Comparison of ENCODE assay signal across 15 cellular contexts in the genomic region with DNA sequence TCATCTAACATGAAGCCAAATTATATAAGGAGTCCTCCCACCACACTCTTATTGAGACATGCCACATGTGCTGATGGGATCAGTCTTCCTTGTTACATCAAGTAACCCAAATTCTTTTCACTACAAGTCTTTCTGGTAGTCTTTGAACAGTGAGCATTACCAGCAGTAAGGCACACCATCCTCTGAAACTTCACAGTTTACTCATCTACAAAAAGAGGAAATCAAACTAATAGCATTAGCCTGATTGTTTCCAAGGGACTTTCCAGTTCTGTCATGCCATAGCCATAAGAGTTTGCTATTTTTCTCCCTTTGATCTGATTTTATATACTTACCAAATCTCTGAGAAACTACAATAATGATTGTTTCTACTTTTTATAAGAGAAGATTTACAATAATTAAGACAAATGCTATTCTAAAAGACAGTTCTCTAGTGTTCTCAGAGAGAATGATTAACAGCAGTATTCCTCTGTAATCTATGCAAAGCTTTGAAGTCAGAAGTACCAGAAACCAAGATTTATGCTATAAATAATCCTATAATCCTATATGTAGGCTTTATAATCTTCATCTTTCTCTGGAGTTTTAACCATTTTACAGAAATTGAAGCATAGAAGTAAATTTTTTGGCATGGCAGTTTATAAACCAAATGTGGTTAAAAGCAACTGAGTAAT.
A peak's percentile ranks its signal among the peaks of the same experiment; 100 is the strongest.
DNase-seq lines count a peak whose midpoint lies in the region; ATAC-seq and TF ChIP-seq lines count a peak whose summit lies in the region.
"Had no signal": no experiment of that assay in that cellular context is flagged by ENCODE, and none has a peak within 500 bp of the region (broad histone marks: within the 10 kb centered on the region; RNA-seq: fewer than 3 reads in every experiment).

No MANE protein-coding gene starts in this region.

- no peak for TF ChIP-seq POLR2A in GM18505 (IDR thresholded peaks at IDR 0.05; ENCODE audit: borderline replicate concordance, extremely low read depth, insufficient read depth, insufficient read length)

- no peaks in the 10 kb centered on the region for H3K4me1 Mint-ChIP-seq in CD8-positive, alpha-beta T cell (ENCODE audit: low read depth)
- H3K4me1 Mint-ChIP-seq: B cell had no signal

- no peaks in the 10 kb centered on the region for H3K36me3 Mint-ChIP-seq in CD8-positive, alpha-beta T cell

- no peaks in the 10 kb centered on the region for H3K4me1 ChIP-seq in CD8-positive, alpha-beta T cell (ENCODE audit: insufficient read depth, low read length)
- H3K4me1 ChIP-seq: colonic mucosa had no signal

- peaks cover 6% of the 10 kb centered on the region for H3K27me3 Mint-ChIP-seq in CD8-positive, alpha-beta T cell (ENCODE audit: low read depth)
- H3K27me3 Mint-ChIP-seq: B cell had no signal

- peaks cover 2% of the 10 kb centered on the region for H3K9me3 Mint-ChIP-seq in CD8-positive, alpha-beta T cell

- CTCF ChIA-PET in CD8-positive, alpha-beta T cell (lab: Charles Lee), result no interaction called here

- in situ Hi-C loops in brain microvascular endothelial cell (cut with HindIII; ENCODE audit: low pct_ligation_motif_present, low sequenced_read_pairs), result no loop called here

- no peaks in the 10 kb centered on the region for H3K27me3 ChIP-seq in brain microvascular endothelial cell (replicated peaks)
- no peaks in the 10 kb centered on the region for H3K27me3 ChIP-seq in CD8-positive, alpha-beta T cell (ENCODE audit: insufficient read depth, low read length)
- H3K27me3 ChIP-seq: colonic mucosa had no signal

- H3K27ac ChIP-seq in brain microvascular endothelial cell, result no peak overlapping the region
- no peak overlapping the region for H3K27ac ChIP-seq in CD8-positive, alpha-beta T cell (ENCODE audit: low read depth, low read length)
- H3K27ac ChIP-seq: colonic mucosa had no signal

- no peak for DNase-seq in brain microvascular endothelial cell
- DNase-seq in RPMI8226, result no peak
- DNase-seq in MV-4-11 (lab: John Stamatoyannopoulos, UW), result no peak
- no peak for DNase-seq in CD8-positive, alpha-beta T cell
- DNase-seq: activated CD4-positive, CD25-positive, alpha-beta regulatory T cell; colonic mucosa; left colon; NCI-H187 treated with DMSO at 0.1 percent for 48 hours; nucleus accumbens; stimulated activated CD4-positive, alpha-beta T cell treated with anti-CD3 and anti-CD28 coated beads, Interleukin-2, amount 100 ng/mL, for 24 hours had no signal

- ATAC-seq in GM18505 (IDR thresholded peaks at IDR 0.05; ENCODE audit: unreplicated experiment), result peak; percentile 99
- peak; percentile 94 for ATAC-seq in GM19468 (IDR thresholded peaks at IDR 0.05; ENCODE audit: extremely low read depth, unreplicated experiment)
- peak; percentile 100 for ATAC-seq in HG02938 (IDR thresholded peaks at IDR 0.05; ENCODE audit: unreplicated experiment)
- peak; percentile 99 for ATAC-seq in HG03571 (IDR thresholded peaks at IDR 0.05; ENCODE audit: unreplicated experiment)
- ATAC-seq in CD8-positive, alpha-beta T cell, result no peak
- ATAC-seq: left colon had no signal

- TF ChIP-seq CTCF in brain microvascular endothelial cell (IDR thresholded peaks at IDR 0.05; ENCODE audit: low read depth, low read length, missing control alignments), result no peak
- no peak for TF ChIP-seq CTCF in CD8-positive, alpha-beta T cell (IDR thresholded peaks at IDR 0.05)

- intact Hi-C loops in CD8-positive, alpha-beta T cell (cut with DNase I, micrococcal nuclease), result no loop called here

- no peaks in the 10 kb centered on the region for H3K9me3 ChIP-seq in CD8-positive, alpha-beta T cell (ENCODE audit: low read length)
- H3K9me3 ChIP-seq: colonic mucosa had no signal

- H3K4me3 ChIP-seq in brain microvascular endothelial cell (ENCODE audit: low read depth, low read length), result no peak overlapping the region
- no peak overlapping the region for H3K4me3 ChIP-seq in CD8-positive, alpha-beta T cell (ENCODE audit: low read depth, low read length)
- H3K4me3 ChIP-seq: colonic mucosa had no signal

- H3K36me3 ChIP-seq in brain microvascular endothelial cell (replicated peaks), result no peaks in the 10 kb centered on the region
- no peaks in the 10 kb centered on the region for H3K36me3 ChIP-seq in CD8-positive, alpha-beta T cell (ENCODE audit: insufficient read depth, low read length)
- H3K36me3 ChIP-seq: colonic mucosa had no signal

- H3K27ac Mint-ChIP-seq in CD8-positive, alpha-beta T cell, result no peak overlapping the region
- H3K27ac Mint-ChIP-seq: B cell had no signal

- POLR2A ChIA-PET in CD8-positive, alpha-beta T cell (lab: Charles Lee), result no interaction called here

- H3K4me3 Mint-ChIP-seq in CD8-positive, alpha-beta T cell, result no peak overlapping the region
- H3K4me3 Mint-ChIP-seq: B cell had no signal
